In genomic region chr20:45041464-45042337, GRCh38 we compare ENCODE assay signal across 8 cellular contexts. TPM values are rescaled to one million over a fixed set of nuclear protein-coding genes. Genes with fewer than 3 reads are reported as not detected.
DNase-seq lines count a peak whose midpoint lies in the region; ATAC-seq and TF ChIP-seq lines count a peak whose summit lies in the region.
"Had no signal": no experiment of that assay in that cellular context is flagged by ENCODE, and none has a peak within 500 bp of the region (broad histone marks: within the 10 kb centered on the region; RNA-seq: fewer than 3 reads in every experiment).

No MANE protein-coding gene starts in this region.

- H4K20me1 ChIP-seq in mammary epithelial cell (ENCODE audit: insufficient read depth, low read length), result no peaks in the 10 kb centered on the region

- H3K79me2 ChIP-seq in mammary epithelial cell (ENCODE audit: insufficient read depth, low read length), result peaks cover 37% of the 10 kb centered on the region

- no peaks in the 10 kb centered on the region for H3K27me3 Mint-ChIP-seq in natural killer cell (ENCODE audit: low read depth in 2 of 2)

- H3K4me1 ChIP-seq in mammary epithelial cell (ENCODE audit: insufficient read depth, low read length), result peaks cover 30% of the 10 kb centered on the region

- TF ChIP-seq CTCF in mammary epithelial cell (conservative IDR thresholded peaks at IDR 0.05 in 1 of 2, IDR thresholded peaks at IDR 0.05 in 1 of 2; ENCODE audit: extremely low read depth in 1 of 2, insufficient read depth in 1 of 2, low read depth in 1 of 2, low read length in 2 of 2) (no peak), natural killer cell (IDR thresholded peaks at IDR 0.05) (no peak)

- H3K27ac Mint-ChIP-seq in natural killer cell, result peak overlapping the region; percentile 64 to 82

- H3K36me3 Mint-ChIP-seq in natural killer cell, result no peaks in the 10 kb centered on the region

- no peaks in the 10 kb centered on the region for H3K27me3 ChIP-seq in mammary epithelial cell (ENCODE audit: insufficient read depth, low read length)

- no peak overlapping the region for H3K4me3 ChIP-seq in mammary epithelial cell (replicated peaks in 1 of 3; ENCODE audit: insufficient read depth in 1 of 3, low read depth in 2 of 3, low read length in 3 of 3)

- dilution Hi-C loops in mammary epithelial cell (cut with HindIII; ENCODE audit: low sequenced_read_pairs), result no loop called here

- DNase-seq in H4 (ENCODE audit: low spot score) (peak; percentile 46), NCI-H2029 treated with DMSO at 0.1 percent for 48 hours (lab: John Stamatoyannopoulos, UW) (peak; percentile 35), mammary epithelial cell (peak; percentile 83), natural killer cell (no peak), ecto neural progenitor cell (ENCODE audit: low spot score) (no peak)
- no peak for DNase-seq in stimulated activated CD4-positive, alpha-beta T cell treated with anti-CD3 and anti-CD28 coated beads, Interleukin-12 subunit alpha, Interleukin-12 subunit beta, amount 100 ng/mL, for 4 hours

- no TSS peak for BruUV-seq in mammary epithelial cell (replicated peaks; lab: Mats Ljungman, UMichigan)

- 31% methylated on average over 5 of the region's 5 CpGs for WGBS in mammary epithelial cell (ENCODE audit: low coverage, missing lambda C conversion rate)

- in situ Hi-C loops in mammary epithelial cell (cut with MboI; ENCODE audit: low sequenced_read_pairs in 2 of 2), result loop anchor here in 1 of 2 donors (5.0 kb wide), 1 partner anchor 51 kb away; no protein-coding TSS in a partner anchor

- H3K36me3 ChIP-seq in mammary epithelial cell (ENCODE audit: insufficient read depth, low read length), result no peaks in the 10 kb centered on the region

- peak overlapping the region; percentile 45 for H3K4me3 Mint-ChIP-seq in natural killer cell

- intact Hi-C loops in mammary epithelial cell (cut with micrococcal nuclease) (loop anchor here (5.0 kb wide), 3 partner anchors 74 to 271 kb away; partner anchors contain the start of gene STK4), natural killer cell (cut with micrococcal nuclease) (loop anchor here (5.0 kb wide), 1 partner anchor 36 kb away; no protein-coding TSS in a partner anchor)

- peaks cover 58 to 59% of the 10 kb centered on the region in 2 donors for H3K4me1 Mint-ChIP-seq in natural killer cell

- no peaks in the 10 kb centered on the region for H3K9me3 Mint-ChIP-seq in natural killer cell

- H3K27ac ChIP-seq in mammary epithelial cell (ENCODE audit: insufficient read depth, low read depth, low read length), result peak overlapping the region; percentile 95

- H3K9ac ChIP-seq in mammary epithelial cell (ENCODE audit: insufficient read depth, low read length), result peak overlapping the region; percentile 38

- CTCF ChIA-PET in mammary epithelial cell (lab: Charles Lee; ENCODE audit: low non-redundant PET), result no interaction called here

- ATAC-seq in natural killer cell, result no peak
- no peak for ATAC-seq in GM21619 (IDR thresholded peaks at IDR 0.05; ENCODE audit: unreplicated experiment)

- no peaks in the 10 kb centered on the region for H3K9me3 ChIP-seq in mammary epithelial cell (replicated peaks; ENCODE audit: insufficient read depth, low read length)

- H2AFZ ChIP-seq in mammary epithelial cell (ENCODE audit: low read depth, low read length), result no peak overlapping the region

- peak overlapping the region; percentile 58 for H3K4me2 ChIP-seq in mammary epithelial cell (ENCODE audit: insufficient read depth, low read depth, low read length)

RNA-seq across cellular contexts. Expression of gene KCNS1, which starts 59.2 kb away (rescaled TPM):
- total RNA-seq in H4 (2014; rRNA removed; shearing (Covaris generic)), result not detected in 2 replicates
- total RNA-seq in mammary epithelial cell, result under 1 TPM; 0.26 to 0.33 TPM
- 0.32 TPM for polyA plus RNA-seq in mammary epithelial cell
- 0.62 TPM for polyA minus RNA-seq in mammary epithelial cell
- total RNA-seq in natural killer cell, result not detected
- total RNA-seq: subcutaneous adipose tissue had no signal

Comparison
In these comparisons a context has a peak if more than half of its experiments do, and no peak if none do; other contexts are left out.
1. DNase-seq: peak in H4 (single experiment), NCI-H2029 treated with DMSO at 0.1 percent for 48 hours (single experiment) and mammary epithelial cell (single experiment); none in natural killer cell (single experiment), ecto neural progenitor cell (single experiment) and stimulated activated CD4-positive, alpha-beta T cell treated with anti-CD3 and anti-CD28 coated beads, Interleukin-12 subunit alpha, Interleukin-12 subunit beta, amount 100 ng/mL, for 4 hours (single experiment).